In the genomic region with DNA sequence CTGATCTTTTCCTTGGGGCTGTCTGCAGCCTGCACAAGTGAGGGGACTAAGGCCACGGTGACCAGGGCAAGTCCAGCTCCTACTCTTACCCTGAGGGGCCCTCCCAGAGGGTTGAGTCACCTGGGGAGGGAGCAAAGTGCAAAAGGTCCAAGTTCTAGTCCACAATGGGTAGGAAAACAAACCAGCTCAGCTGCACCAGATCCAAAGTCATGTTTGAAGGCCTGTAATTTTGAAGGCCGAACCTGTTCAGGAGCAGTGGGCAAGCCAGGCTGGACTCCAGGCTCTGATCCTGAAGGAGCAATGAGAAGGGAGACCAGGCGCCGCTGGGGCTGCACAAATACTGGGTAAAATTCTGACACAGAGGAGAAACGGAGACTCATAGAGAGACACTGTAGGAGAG, we compare ENCODE assay signal across 1 cellular context.
TF ChIP-seq lines count a peak whose summit lies in the region.

No MANE protein-coding gene starts in this region.

TF ChIP-seq in HepG2, 621 proteins besides CTCF, POLR2A, EP300 and RAD21 (continued from another document and continues in another):
- TF ChIP-seq, protein P1, sequence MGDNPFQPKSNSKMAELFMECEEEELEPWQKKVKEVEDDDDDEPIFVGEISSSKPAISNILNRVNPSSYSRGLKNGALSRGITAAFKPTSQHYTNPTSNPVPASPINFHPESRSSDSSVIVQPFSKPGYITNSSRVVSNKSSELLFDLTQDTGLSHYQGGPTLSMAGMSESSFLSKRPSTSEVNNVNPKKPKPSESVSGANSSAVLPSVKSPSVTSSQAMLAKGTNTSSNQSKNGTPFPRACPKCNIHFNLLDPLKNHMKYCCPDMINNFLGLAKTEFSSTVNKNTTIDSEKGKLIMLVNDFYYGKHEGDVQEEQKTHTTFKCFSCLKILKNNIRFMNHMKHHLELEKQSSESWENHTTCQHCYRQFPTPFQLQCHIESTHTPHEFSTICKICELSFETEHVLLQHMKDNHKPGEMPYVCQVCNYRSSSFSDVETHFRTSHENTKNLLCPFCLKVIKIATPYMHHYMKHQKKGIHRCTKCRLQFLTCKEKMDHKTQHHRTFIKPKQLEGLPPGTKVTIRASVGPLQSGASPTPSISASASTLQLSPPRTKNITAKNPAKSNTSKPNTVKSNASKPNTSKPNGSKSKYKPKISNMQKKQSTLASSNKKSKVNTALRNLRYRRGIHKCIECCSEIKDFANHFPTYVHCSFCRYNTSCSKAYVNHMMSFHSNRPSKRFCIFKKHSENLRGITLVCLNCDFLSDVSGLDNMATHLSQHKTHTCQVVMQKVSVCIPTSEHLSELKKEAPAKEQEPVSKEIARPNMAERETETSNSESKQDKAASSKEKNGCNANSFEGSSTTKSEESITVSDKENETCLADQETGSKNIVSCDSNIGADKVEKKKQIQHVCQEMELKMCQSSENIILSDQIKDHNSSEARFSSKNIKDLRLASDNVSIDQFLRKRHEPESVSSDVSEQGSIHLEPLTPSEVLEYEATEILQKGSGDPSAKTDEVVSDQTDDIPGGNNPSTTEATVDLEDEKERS (CRISPR knock-in tag; IDR thresholded peaks at IDR 0.05), result peak; percentile 95; the same call in 1 of the 2 replicates
- no peak for TF ChIP-seq ZNF75D (CRISPR knock-in tag; IDR thresholded peaks at IDR 0.05; ENCODE audit: borderline replicate concordance)
- TF ChIP-seq TOPORS (CRISPR knock-in tag; IDR thresholded peaks at IDR 0.05), result peak; percentile 94
- TF ChIP-seq ZNF138 (CRISPR knock-in tag; IDR thresholded peaks at IDR 0.05; ENCODE audit: low read depth), result no peak
- TF ChIP-seq NONO (IDR thresholded peaks at IDR 0.05), result no peak
- peak; percentile 85 for TF ChIP-seq NONO (CRISPR knock-in tag; conservative IDR thresholded peaks at IDR 0.05)
- TF ChIP-seq, protein P2, sequence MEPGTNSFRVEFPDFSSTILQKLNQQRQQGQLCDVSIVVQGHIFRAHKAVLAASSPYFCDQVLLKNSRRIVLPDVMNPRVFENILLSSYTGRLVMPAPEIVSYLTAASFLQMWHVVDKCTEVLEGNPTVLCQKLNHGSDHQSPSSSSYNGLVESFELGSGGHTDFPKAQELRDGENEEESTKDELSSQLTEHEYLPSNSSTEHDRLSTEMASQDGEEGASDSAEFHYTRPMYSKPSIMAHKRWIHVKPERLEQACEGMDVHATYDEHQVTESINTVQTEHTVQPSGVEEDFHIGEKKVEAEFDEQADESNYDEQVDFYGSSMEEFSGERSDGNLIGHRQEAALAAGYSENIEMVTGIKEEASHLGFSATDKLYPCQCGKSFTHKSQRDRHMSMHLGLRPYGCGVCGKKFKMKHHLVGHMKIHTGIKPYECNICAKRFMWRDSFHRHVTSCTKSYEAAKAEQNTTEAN (CRISPR knock-in tag; conservative IDR thresholded peaks at IDR 0.05), result no peak
- TF ChIP-seq RFXANK (CRISPR knock-in tag; IDR thresholded peaks at IDR 0.05), result no peak
- no peak; the same call in 1 of the 2 replicates for TF ChIP-seq EED (CRISPR knock-in tag; IDR thresholded peaks at IDR 0.05)
- TF ChIP-seq KDM5B (CRISPR knock-in tag; IDR thresholded peaks at IDR 0.05; ENCODE audit: borderline replicate concordance), result peak; percentile 65
- TF ChIP-seq, protein P3, sequence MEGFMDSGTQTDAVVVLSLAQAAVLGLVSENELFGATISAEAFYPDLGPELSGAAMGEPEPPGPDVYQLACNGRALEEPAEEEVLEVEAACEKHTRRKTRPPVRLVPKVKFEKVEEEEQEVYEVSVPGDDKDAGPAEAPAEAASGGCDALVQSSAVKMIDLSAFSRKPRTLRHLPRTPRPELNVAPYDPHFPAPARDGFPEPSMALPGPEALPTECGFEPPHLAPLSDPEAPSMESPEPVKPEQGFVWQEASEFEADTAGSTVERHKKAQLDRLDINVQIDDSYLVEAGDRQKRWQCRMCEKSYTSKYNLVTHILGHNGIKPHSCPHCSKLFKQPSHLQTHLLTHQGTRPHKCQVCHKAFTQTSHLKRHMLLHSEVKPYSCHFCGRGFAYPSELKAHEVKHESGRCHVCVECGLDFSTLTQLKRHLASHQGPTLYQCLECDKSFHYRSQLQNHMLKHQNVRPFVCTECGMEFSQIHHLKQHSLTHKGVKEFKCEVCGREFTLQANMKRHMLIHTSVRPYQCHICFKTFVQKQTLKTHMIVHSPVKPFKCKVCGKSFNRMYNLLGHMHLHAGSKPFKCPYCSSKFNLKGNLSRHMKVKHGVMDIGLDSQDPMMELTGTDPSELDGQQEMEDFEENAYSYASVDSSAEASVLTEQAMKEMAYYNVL (CRISPR knock-in tag; IDR thresholded peaks at IDR 0.05; ENCODE audit: borderline replicate concordance), result peak; percentile 71; the same call in 1 of the 2 replicates
- TF ChIP-seq, protein P4, sequence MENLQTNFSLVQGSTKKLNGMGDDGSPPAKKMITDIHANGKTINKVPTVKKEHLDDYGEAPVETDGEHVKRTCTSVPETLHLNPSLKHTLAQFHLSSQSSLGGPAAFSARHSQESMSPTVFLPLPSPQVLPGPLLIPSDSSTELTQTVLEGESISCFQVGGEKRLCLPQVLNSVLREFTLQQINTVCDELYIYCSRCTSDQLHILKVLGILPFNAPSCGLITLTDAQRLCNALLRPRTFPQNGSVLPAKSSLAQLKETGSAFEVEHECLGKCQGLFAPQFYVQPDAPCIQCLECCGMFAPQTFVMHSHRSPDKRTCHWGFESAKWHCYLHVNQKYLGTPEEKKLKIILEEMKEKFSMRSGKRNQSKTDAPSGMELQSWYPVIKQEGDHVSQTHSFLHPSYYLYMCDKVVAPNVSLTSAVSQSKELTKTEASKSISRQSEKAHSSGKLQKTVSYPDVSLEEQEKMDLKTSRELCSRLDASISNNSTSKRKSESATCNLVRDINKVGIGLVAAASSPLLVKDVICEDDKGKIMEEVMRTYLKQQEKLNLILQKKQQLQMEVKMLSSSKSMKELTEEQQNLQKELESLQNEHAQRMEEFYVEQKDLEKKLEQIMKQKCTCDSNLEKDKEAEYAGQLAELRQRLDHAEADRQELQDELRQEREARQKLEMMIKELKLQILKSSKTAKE (CRISPR knock-in tag; IDR thresholded peaks at IDR 0.05; ENCODE audit: borderline replicate concordance), result peak; percentile 94
- no peak for TF ChIP-seq ZBTB3 (CRISPR knock-in tag; IDR thresholded peaks at IDR 0.05; ENCODE audit: borderline replicate concordance, low read depth)
- no peak for TF ChIP-seq PLRG1 (conservative IDR thresholded peaks at IDR 0.05)
- TF ChIP-seq, protein P5, sequence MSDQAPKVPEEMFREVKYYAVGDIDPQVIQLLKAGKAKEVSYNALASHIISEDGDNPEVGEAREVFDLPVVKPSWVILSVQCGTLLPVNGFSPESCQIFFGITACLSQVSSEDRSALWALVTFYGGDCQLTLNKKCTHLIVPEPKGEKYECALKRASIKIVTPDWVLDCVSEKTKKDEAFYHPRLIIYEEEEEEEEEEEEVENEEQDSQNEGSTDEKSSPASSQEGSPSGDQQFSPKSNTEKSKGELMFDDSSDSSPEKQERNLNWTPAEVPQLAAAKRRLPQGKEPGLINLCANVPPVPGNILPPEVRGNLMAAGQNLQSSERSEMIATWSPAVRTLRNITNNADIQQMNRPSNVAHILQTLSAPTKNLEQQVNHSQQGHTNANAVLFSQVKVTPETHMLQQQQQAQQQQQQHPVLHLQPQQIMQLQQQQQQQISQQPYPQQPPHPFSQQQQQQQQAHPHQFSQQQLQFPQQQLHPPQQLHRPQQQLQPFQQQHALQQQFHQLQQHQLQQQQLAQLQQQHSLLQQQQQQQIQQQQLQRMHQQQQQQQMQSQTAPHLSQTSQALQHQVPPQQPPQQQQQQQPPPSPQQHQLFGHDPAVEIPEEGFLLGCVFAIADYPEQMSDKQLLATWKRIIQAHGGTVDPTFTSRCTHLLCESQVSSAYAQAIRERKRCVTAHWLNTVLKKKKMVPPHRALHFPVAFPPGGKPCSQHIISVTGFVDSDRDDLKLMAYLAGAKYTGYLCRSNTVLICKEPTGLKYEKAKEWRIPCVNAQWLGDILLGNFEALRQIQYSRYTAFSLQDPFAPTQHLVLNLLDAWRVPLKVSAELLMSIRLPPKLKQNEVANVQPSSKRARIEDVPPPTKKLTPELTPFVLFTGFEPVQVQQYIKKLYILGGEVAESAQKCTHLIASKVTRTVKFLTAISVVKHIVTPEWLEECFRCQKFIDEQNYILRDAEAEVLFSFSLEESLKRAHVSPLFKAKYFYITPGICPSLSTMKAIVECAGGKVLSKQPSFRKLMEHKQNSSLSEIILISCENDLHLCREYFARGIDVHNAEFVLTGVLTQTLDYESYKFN (CRISPR knock-in tag; conservative IDR thresholded peaks at IDR 0.05), result peak; percentile 99
- TF ChIP-seq, protein P6, sequence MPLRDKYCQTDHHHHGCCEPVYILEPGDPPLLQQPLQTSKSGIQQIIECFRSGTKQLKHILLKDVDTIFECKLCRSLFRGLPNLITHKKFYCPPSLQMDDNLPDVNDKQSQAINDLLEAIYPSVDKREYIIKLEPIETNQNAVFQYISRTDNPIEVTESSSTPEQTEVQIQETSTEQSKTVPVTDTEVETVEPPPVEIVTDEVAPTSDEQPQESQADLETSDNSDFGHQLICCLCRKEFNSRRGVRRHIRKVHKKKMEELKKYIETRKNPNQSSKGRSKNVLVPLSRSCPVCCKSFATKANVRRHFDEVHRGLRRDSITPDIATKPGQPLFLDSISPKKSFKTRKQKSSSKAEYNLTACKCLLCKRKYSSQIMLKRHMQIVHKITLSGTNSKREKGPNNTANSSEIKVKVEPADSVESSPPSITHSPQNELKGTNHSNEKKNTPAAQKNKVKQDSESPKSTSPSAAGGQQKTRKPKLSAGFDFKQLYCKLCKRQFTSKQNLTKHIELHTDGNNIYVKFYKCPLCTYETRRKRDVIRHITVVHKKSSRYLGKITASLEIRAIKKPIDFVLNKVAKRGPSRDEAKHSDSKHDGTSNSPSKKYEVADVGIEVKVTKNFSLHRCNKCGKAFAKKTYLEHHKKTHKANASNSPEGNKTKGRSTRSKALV (CRISPR knock-in tag; IDR thresholded peaks at IDR 0.05), result 0 out of 2 replicates have a peak, but pooled peaks have one; percentile 47
- TF ChIP-seq ZNF790 (CRISPR knock-in tag; IDR thresholded peaks at IDR 0.05; ENCODE audit: borderline replicate concordance), result peak; percentile 33; the same call in 1 of the 2 replicates
- TF ChIP-seq, protein P7, sequence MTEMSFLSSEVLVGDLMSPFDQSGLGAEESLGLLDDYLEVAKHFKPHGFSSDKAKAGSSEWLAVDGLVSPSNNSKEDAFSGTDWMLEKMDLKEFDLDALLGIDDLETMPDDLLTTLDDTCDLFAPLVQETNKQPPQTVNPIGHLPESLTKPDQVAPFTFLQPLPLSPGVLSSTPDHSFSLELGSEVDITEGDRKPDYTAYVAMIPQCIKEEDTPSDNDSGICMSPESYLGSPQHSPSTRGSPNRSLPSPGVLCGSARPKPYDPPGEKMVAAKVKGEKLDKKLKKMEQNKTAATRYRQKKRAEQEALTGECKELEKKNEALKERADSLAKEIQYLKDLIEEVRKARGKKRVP (CRISPR knock-in tag; IDR thresholded peaks at IDR 0.05), result peak in 1 of 2 experiments; percentile 79; a peak in 2 of 4 replicates
- TF ChIP-seq SUZ12 (IDR thresholded peaks at IDR 0.05; ENCODE audit: low read depth, low read length), result no peak
- TF ChIP-seq TCF7 (IDR thresholded peaks at IDR 0.05; ENCODE audit: low read depth), result peak; percentile 53; the same call in 1 of the 2 replicates
- no peak for TF ChIP-seq SATB2 (CRISPR knock-in tag; IDR thresholded peaks at IDR 0.05)
- TF ChIP-seq HNF4G (IDR thresholded peaks at IDR 0.05; ENCODE audit: borderline replicate concordance, low read depth, low read length), result peak; percentile 100
- peak; percentile 99 for TF ChIP-seq HNF4G (CRISPR knock-in tag; IDR thresholded peaks at IDR 0.05; ENCODE audit: borderline replicate concordance, low read depth)
- TF ChIP-seq, protein P8, sequence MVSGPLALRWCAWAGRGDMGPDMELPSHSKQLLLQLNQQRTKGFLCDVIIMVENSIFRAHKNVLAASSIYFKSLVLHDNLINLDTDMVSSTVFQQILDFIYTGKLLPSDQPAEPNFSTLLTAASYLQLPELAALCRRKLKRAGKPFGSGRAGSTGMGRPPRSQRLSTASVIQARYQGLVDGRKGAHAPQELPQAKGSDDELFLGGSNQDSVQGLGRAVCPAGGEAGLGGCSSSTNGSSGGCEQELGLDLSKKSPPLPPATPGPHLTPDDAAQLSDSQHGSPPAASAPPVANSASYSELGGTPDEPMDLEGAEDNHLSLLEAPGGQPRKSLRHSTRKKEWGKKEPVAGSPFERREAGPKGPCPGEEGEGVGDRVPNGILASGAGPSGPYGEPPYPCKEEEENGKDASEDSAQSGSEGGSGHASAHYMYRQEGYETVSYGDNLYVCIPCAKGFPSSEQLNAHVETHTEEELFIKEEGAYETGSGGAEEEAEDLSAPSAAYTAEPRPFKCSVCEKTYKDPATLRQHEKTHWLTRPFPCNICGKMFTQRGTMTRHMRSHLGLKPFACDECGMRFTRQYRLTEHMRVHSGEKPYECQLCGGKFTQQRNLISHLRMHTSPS (CRISPR knock-in tag; IDR thresholded peaks at IDR 0.05; ENCODE audit: low read depth), result peak; percentile 84; the same call in 1 of the 2 replicates
- TF ChIP-seq SNAPC2 (CRISPR knock-in tag; IDR thresholded peaks at IDR 0.05), result peak; percentile 74; the same call in 1 of the 2 replicates
- no peak for TF ChIP-seq RAD51 (IDR thresholded peaks at IDR 0.05; ENCODE audit: borderline replicate concordance)
- no peak for TF ChIP-seq TCF12 (IDR thresholded peaks at IDR 0.05)
- peak; percentile 85; the same call in 1 of the 2 replicates for TF ChIP-seq TCF12 (CRISPR knock-in tag; IDR thresholded peaks at IDR 0.05)
- no peak for TF ChIP-seq NAIF1 (CRISPR knock-in tag; IDR thresholded peaks at IDR 0.05; ENCODE audit: borderline replicate concordance)
- peak; percentile 90 for TF ChIP-seq TBX2 (CRISPR knock-in tag; IDR thresholded peaks at IDR 0.05; ENCODE audit: borderline replicate concordance)
- no peak for TF ChIP-seq PCBP1 (IDR thresholded peaks at IDR 0.05; ENCODE audit: borderline replicate concordance, low read depth, low read length)
- TF ChIP-seq ZSCAN22 (CRISPR knock-in tag; IDR thresholded peaks at IDR 0.05), result no peak
- TF ChIP-seq ARNT2 (CRISPR knock-in tag; IDR thresholded peaks at IDR 0.05; ENCODE audit: low read depth), result no peak
- peak; percentile 99 for TF ChIP-seq FOSL2 (CRISPR knock-in tag; IDR thresholded peaks at IDR 0.05)
- TF ChIP-seq HDAC1 (CRISPR knock-in tag; IDR thresholded peaks at IDR 0.05), result peak; percentile 98
- no peak for TF ChIP-seq ZKSCAN1 (IDR thresholded peaks at IDR 0.05; ENCODE audit: low read length)
- TF ChIP-seq ZNF562 (CRISPR knock-in tag; IDR thresholded peaks at IDR 0.05; ENCODE audit: borderline replicate concordance), result no peak
- no peak for TF ChIP-seq GTF2F1 (IDR thresholded peaks at IDR 0.05; ENCODE audit: low read length)
- TF ChIP-seq, protein P9, sequence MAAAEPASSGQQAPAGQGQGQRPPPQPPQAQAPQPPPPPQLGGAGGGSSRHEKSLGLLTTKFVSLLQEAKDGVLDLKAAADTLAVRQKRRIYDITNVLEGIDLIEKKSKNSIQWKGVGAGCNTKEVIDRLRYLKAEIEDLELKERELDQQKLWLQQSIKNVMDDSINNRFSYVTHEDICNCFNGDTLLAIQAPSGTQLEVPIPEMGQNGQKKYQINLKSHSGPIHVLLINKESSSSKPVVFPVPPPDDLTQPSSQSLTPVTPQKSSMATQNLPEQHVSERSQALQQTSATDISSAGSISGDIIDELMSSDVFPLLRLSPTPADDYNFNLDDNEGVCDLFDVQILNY (CRISPR knock-in tag; conservative IDR thresholded peaks at IDR 0.05), result no peak
- TF ChIP-seq HDAC2 (CRISPR knock-in tag; IDR thresholded peaks at IDR 0.05), result peak; percentile 98
- TF ChIP-seq, protein P10, sequence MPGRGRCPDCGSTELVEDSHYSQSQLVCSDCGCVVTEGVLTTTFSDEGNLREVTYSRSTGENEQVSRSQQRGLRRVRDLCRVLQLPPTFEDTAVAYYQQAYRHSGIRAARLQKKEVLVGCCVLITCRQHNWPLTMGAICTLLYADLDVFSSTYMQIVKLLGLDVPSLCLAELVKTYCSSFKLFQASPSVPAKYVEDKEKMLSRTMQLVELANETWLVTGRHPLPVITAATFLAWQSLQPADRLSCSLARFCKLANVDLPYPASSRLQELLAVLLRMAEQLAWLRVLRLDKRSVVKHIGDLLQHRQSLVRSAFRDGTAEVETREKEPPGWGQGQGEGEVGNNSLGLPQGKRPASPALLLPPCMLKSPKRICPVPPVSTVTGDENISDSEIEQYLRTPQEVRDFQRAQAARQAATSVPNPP (CRISPR knock-in tag; IDR thresholded peaks at IDR 0.05), result peak; percentile 77; the same call in 1 of the 2 replicates
